Comparison of ENCODE assay signal across 8 cellular contexts in genomic region chr15:69576035-69576526, GRCh38.
DNase-seq lines count a peak whose midpoint lies in the region; ATAC-seq and TF ChIP-seq lines count a peak whose summit lies in the region.

No MANE protein-coding gene starts in this region.

- DNase-seq in C1 segment of cervical spinal cord (lab: John Stamatoyannopoulos, UW) (peak in 10 of 14 donors; percentile 8 to 58 (median 23)), HFFc6 (no peak), RWPE1 (ENCODE audit: low spot score) (peak; percentile 70), germinal center (ENCODE audit: low spot score) (peak; percentile 60), prostate gland (ENCODE audit: low spot score) (peak; percentile 53), vagina (ENCODE audit: extremely low spot score in 2 of 2) (no peak)
- peak; percentile 38 for DNase-seq in activated T-helper 2 cell treated with anti-CD3 and anti-CD28 coated beads, Interferon-gamma antibody, Interleukin-2, Interleukin-4, amounts not matched to agents 10 μg/mL and 5 μg/mL and 100 μg/mL, durations not matched to agents 14 hours and 24 hours and 36 hours (ENCODE audit: low spot score)

- peaks cover 5% of the 10 kb centered on the region for H3K4me1 ChIP-seq in prostate gland (replicated peaks)
- peaks cover 10% of the 10 kb centered on the region for H3K4me1 ChIP-seq in vagina

- no peaks in the 10 kb centered on the region for H3K36me3 Mint-ChIP-seq in HFFc6 (ENCODE audit: low read depth)
- H3K36me3 Mint-ChIP-seq in activated T-helper 2 cell treated with anti-CD3 and anti-CD28 coated beads, Interferon-gamma antibody, Interleukin-2, Interleukin-4, amounts not matched to agents 10 μg/mL and 5 μg/mL and 100 μg/mL, durations not matched to agents 14 hours and 24 hours and 36 hours (ENCODE audit: low read depth) = no peaks in the 10 kb centered on the region

- H3K27me3 ChIP-seq in prostate gland (replicated peaks; ENCODE audit: insufficient read depth) (no peaks in the 10 kb centered on the region), vagina (no peaks in the 10 kb centered on the region)

- H3K9me3 Mint-ChIP-seq in HFFc6 = no peaks in the 10 kb centered on the region
- no peaks in the 10 kb centered on the region for H3K9me3 Mint-ChIP-seq in activated T-helper 2 cell treated with anti-CD3 and anti-CD28 coated beads, Interferon-gamma antibody, Interleukin-2, Interleukin-4, amounts not matched to agents 10 μg/mL and 5 μg/mL and 100 μg/mL, durations not matched to agents 14 hours and 24 hours and 36 hours

- H3K36me3 ChIP-seq in prostate gland = no peaks in the 10 kb centered on the region
- no peaks in the 10 kb centered on the region for H3K36me3 ChIP-seq in vagina

- WGBS in prostate gland = 60% methylated on average over 3 of the region's 3 CpGs

- H3K4me3 ChIP-seq in prostate gland = no peak overlapping the region
- no peak overlapping the region for H3K4me3 ChIP-seq in vagina

- H3K4me3 Mint-ChIP-seq in HFFc6 = no peak overlapping the region
- no peak overlapping the region for H3K4me3 Mint-ChIP-seq in activated T-helper 2 cell treated with anti-CD3 and anti-CD28 coated beads, Interferon-gamma antibody, Interleukin-2, Interleukin-4, amounts not matched to agents 10 μg/mL and 5 μg/mL and 100 μg/mL, durations not matched to agents 14 hours and 24 hours and 36 hours (ENCODE audit: low read depth)

- intact Hi-C loops in activated T-helper 2 cell treated with anti-CD3 and anti-CD28 coated beads, Interferon-gamma antibody, Interleukin-2, Interleukin-4, amounts not matched to agents 10 μg/mL and 5 μg/mL and 100 μg/mL, durations not matched to agents 14 hours and 24 hours and 36 hours (cut with micrococcal nuclease) = loop anchor here (5.0 to 10.0 kb wide), 2 partner anchors 136 to 679 kb away; no protein-coding TSS in a partner anchor
- intact Hi-C loops in prostate gland (cut with DNase I) (loop anchor here (5.0 kb wide), 2 partner anchors 446 to 911 kb away; no protein-coding TSS in a partner anchor), vagina (cut with DNase I) (no loop called here)

- peaks cover 38% of the 10 kb centered on the region for H3K27me3 Mint-ChIP-seq in HFFc6 (ENCODE audit: insufficient read depth)
- H3K27me3 Mint-ChIP-seq in activated T-helper 2 cell treated with anti-CD3 and anti-CD28 coated beads, Interferon-gamma antibody, Interleukin-2, Interleukin-4, amounts not matched to agents 10 μg/mL and 5 μg/mL and 100 μg/mL, durations not matched to agents 14 hours and 24 hours and 36 hours (ENCODE audit: low read depth) = peaks cover 10% of the 10 kb centered on the region

- H3K9me3 ChIP-seq in prostate gland = no peaks in the 10 kb centered on the region
- no peaks in the 10 kb centered on the region for H3K9me3 ChIP-seq in vagina

- TF ChIP-seq POLR2A in prostate gland (IDR thresholded peaks at IDR 0.05) (no peak), vagina (IDR thresholded peaks at IDR 0.05) (no peak)

- H3K27ac Mint-ChIP-seq in HFFc6 = no peak overlapping the region
- H3K27ac Mint-ChIP-seq in activated T-helper 2 cell treated with anti-CD3 and anti-CD28 coated beads, Interferon-gamma antibody, Interleukin-2, Interleukin-4, amounts not matched to agents 10 μg/mL and 5 μg/mL and 100 μg/mL, durations not matched to agents 14 hours and 24 hours and 36 hours = no peak overlapping the region

- H3K4me1 Mint-ChIP-seq in HFFc6 (ENCODE audit: low read depth) = peaks cover 5% of the 10 kb centered on the region; the same call in 1 of the 2 replicates
- H3K4me1 Mint-ChIP-seq in activated T-helper 2 cell treated with anti-CD3 and anti-CD28 coated beads, Interferon-gamma antibody, Interleukin-2, Interleukin-4, amounts not matched to agents 10 μg/mL and 5 μg/mL and 100 μg/mL, durations not matched to agents 14 hours and 24 hours and 36 hours (ENCODE audit: low read depth) = peaks cover 29% of the 10 kb centered on the region

- CTCF ChIA-PET in RWPE1 (lab: Yijun Ruan, JAX) = interaction anchor here (0.6 to 1.8 kb wide), 8 partner anchors 13 to 1025 kb away, joined by 3 to 6 read pairs (median 4); partner anchors contain the start of gene TLE3

- ATAC-seq in GM19023 (IDR thresholded peaks at IDR 0.05; ENCODE audit: unreplicated experiment) = no peak

- POLR2A ChIA-PET in RWPE1 (lab: Yijun Ruan, JAX; ENCODE audit: low non-redundant PET) = no interaction called here

- TF ChIP-seq CTCF in HFFc6 (IDR thresholded peaks at IDR 0.05) = peak; percentile 83
- peak; percentile 83 for TF ChIP-seq CTCF in RWPE1 (conservative IDR thresholded peaks at IDR 0.05; ENCODE audit: low read depth)
- TF ChIP-seq CTCF in prostate gland (IDR thresholded peaks at IDR 0.05) = peak; percentile 57 to 92 (median 79)
- peak; percentile 38 to 55 (median 44) for TF ChIP-seq CTCF in vagina (IDR thresholded peaks at IDR 0.05)

- H3K27ac ChIP-seq in RWPE1 (no peak overlapping the region), prostate gland (no peak overlapping the region), vagina (no peak overlapping the region)

Comparison
In these comparisons a context has a peak if more than half of its experiments do, and no peak if none do; other contexts are left out.
1. DNase-seq: peak in C1 segment of cervical spinal cord (10 of 14), RWPE1 (single experiment), activated T-helper 2 cell treated with anti-CD3 and anti-CD28 coated beads, Interferon-gamma antibody, Interleukin-2, Interleukin-4, amounts not matched to agents 10 μg/mL and 5 μg/mL and 100 μg/mL, durations not matched to agents 14 hours and 24 hours and 36 hours (single experiment), germinal center (single experiment) and prostate gland (single experiment); none in HFFc6 (single experiment) and vagina (0 of 2).
2. Peak in every context shown above with its lines, with median percentiles within 50 percentile points of each other: CTCF ChIP-seq.